1 cellular context compared by ENCODE assay signal in genomic region chr3:50592568-50592967, GRCh38.
TF ChIP-seq lines count a peak whose summit lies in the region.

No MANE protein-coding gene starts in this region.

TF ChIP-seq in IMR-90, 13 proteins besides CTCF, POLR2A, EP300 and RAD21:
- TF ChIP-seq ELK1 (IDR thresholded peaks at IDR 0.05; ENCODE audit: borderline replicate concordance, low read depth, low read length) (no peak), BHLHE40 (IDR thresholded peaks at IDR 0.05; ENCODE audit: low read depth, low read length) (no peak), USF2 (IDR thresholded peaks at IDR 0.05; ENCODE audit: low read depth, low read length) (no peak), RCOR1 (IDR thresholded peaks at IDR 0.05; ENCODE audit: insufficient replicate concordance, low read length) (no peak), NFE2L2 (IDR thresholded peaks at IDR 0.05; ENCODE audit: low read depth, low read length) (no peak), CHD1 (IDR thresholded peaks at IDR 0.05; ENCODE audit: low read depth, low read length) (no peak), RFX5 (IDR thresholded peaks at IDR 0.05; ENCODE audit: low read depth, low read length) (no peak), MXI1 (IDR thresholded peaks at IDR 0.05; ENCODE audit: borderline replicate concordance, low read depth, low read length) (no peak), MAZ (IDR thresholded peaks at IDR 0.05; ENCODE audit: borderline replicate concordance, low read depth, low read length) (no peak), CEBPB (IDR thresholded peaks at IDR 0.05; ENCODE audit: low read depth, low read length) (no peak)
